Comparison of ENCODE assay signal across 10 cellular contexts in the genomic region with DNA sequence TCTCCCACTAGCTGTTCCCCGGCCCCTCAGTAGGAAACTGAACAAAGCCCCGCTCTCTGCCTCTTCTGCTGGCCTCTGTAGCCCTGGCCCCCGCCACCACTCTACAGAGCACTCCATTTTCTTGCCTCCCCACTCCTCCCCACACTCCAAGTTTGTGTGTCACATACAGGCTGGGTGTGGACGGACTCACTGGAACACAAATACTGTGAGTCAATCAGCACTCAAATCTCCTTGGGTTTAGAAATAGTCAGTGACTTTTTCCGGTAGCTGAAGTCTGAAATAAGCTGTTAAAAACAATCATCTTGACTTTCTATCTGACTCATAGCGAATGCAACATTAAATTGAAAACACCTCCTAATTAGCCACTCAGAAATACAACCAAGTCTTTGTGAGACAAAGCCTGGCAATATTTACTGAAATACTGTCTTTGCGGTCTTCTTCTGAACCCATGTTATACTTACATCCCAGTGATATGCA.
DNase-seq lines count a peak whose midpoint lies in the region; ATAC-seq, FAIRE-seq and TF ChIP-seq lines count a peak whose summit lies in the region.
"Had no signal": no experiment of that assay in that cellular context is flagged by ENCODE, and none has a peak within 500 bp of the region (broad histone marks: within the 10 kb centered on the region; RNA-seq: fewer than 3 reads in every experiment).

No MANE protein-coding gene starts in this region.

- peak overlapping the region; percentile 4 for H3K4me3 Mint-ChIP-seq in chondrocyte (ENCODE audit: unreplicated experiment)
- H3K4me3 Mint-ChIP-seq: activated naive CD8-positive, alpha-beta T cell had no signal

- no peaks in the 10 kb centered on the region for H3K36me3 Mint-ChIP-seq in chondrocyte (ENCODE audit: low read depth)
- H3K36me3 Mint-ChIP-seq: activated naive CD8-positive, alpha-beta T cell had no signal

- TF ChIP-seq RAD21 in A549 (conservative IDR thresholded peaks at IDR 0.05 in 1 of 2, IDR thresholded peaks at IDR 0.05 in 1 of 2), result no peak

- no peak for TF ChIP-seq EP300 in A549 (IDR thresholded peaks at IDR 0.05)

- no peak overlapping the region for H4K8ac ChIP-seq in mesendoderm (ENCODE audit: low read depth, low read length)

- no peak for TF ChIP-seq POLR2A in A549 (IDR thresholded peaks at IDR 0.05; ENCODE audit: low read length)

- H3K36me3 ChIP-seq in mesendoderm (ENCODE audit: control insufficient read depth, insufficient read depth, low read length), result no peaks in the 10 kb centered on the region

- FAIRE-seq in A549 (lab: Jason Lieb, UNC), result no peak

- CTCF ChIA-PET in A549 (lab: Yijun Ruan, JAX), result interaction anchor here (0.5 kb wide), 1 partner anchor 63 kb away, joined by 4 read pairs; no protein-coding TSS in a partner anchor

- peak overlapping the region; percentile 97 for H3K27ac Mint-ChIP-seq in chondrocyte (ENCODE audit: unreplicated experiment)
- H3K27ac Mint-ChIP-seq: activated naive CD8-positive, alpha-beta T cell had no signal

- H3K4ac ChIP-seq in mesendoderm (ENCODE audit: low read depth, low read length), result no peak overlapping the region

- H3K27me3 ChIP-seq in mesendoderm (ENCODE audit: insufficient read depth, low read length, poor library complexity), result no peaks in the 10 kb centered on the region

- H3K4me3 ChIP-seq in A549 (no peak overlapping the region), mesendoderm (ENCODE audit: low read length) (no peak overlapping the region)

- no peak overlapping the region for H2BK5ac ChIP-seq in mesendoderm (ENCODE audit: low read length)

- H3K4me1 ChIP-seq in A549 (peaks cover 53% of the 10 kb centered on the region), mesendoderm (ENCODE audit: control insufficient read depth, low read depth, low read length) (peaks cover 7% of the 10 kb centered on the region)

- ATAC-seq in A549, result peak in 1 of 2 experiments; percentile 14; a peak in 3 of 6 replicates
- ATAC-seq in GM21737 (IDR thresholded peaks at IDR 0.05; ENCODE audit: unreplicated experiment), result no peak

- WGBS in A549 (ENCODE audit: missing lambda C conversion rate), result 77% methylated on average over 7 of the region's 7 CpGs
- no CpG with 5 or more reads among the region's 7 CpGs for WGBS in mesendoderm (ENCODE audit: extremely low coverage, insufficient coverage, low lambda C conversion rate)

- TF ChIP-seq CTCF in A549 (IDR thresholded peaks at IDR 0.05) (no peak), chondrocyte (IDR thresholded peaks at IDR 0.05) (no peak)

- no peak overlapping the region for H3K23ac ChIP-seq in mesendoderm (ENCODE audit: low read length)

- H3K18ac ChIP-seq in mesendoderm (ENCODE audit: low read length), result peak overlapping the region; percentile 3

- H3K27me3 Mint-ChIP-seq in chondrocyte (ENCODE audit: low read depth), result no peaks in the 10 kb centered on the region

- H2AK5ac ChIP-seq in mesendoderm (ENCODE audit: low read length), result no peak overlapping the region

- H3K4me2 ChIP-seq in A549 (peak overlapping the region; percentile 73), mesendoderm (ENCODE audit: low read length) (no peak overlapping the region)

- POLR2A ChIA-PET in A549 (lab: Yijun Ruan, JAX), result no interaction called here

- H3K79me1 ChIP-seq in mesendoderm (ENCODE audit: low read length), result peaks cover 2% of the 10 kb centered on the region

- no peak overlapping the region for H3K9ac ChIP-seq in mesendoderm (ENCODE audit: low read length)

- no peak overlapping the region for H3K56ac ChIP-seq in mesendoderm (ENCODE audit: low read length)

- in situ Hi-C loops in ACHN (cut with HindIII; ENCODE audit: low pct_ligation_motif_present, low pct_unique_long_range_greater_than_20kb, low sequenced_read_pairs), result loop anchor here (25.0 kb wide), 1 partner anchor 111 kb away; the partner anchor contains the start of gene LHFPL2

- no peak overlapping the region for H2BK15ac ChIP-seq in mesendoderm (replicated peaks; ENCODE audit: low read depth)

- H4K5ac ChIP-seq in mesendoderm (ENCODE audit: low read length), result no peak overlapping the region

- H3K27ac ChIP-seq in A549, result peak overlapping the region; percentile 86 to 90
- H3K27ac ChIP-seq in mesendoderm (ENCODE audit: low read depth, low read length), result no peak overlapping the region

- peak in 1 of 2 experiments; percentile 35 for DNase-seq in A549 (ENCODE audit: low read depth in 1 of 2, low spot score in 1 of 2)
- peak; percentile 87 for DNase-seq in HCEC 1CT
- DNase-seq in chondrocyte (ENCODE audit: low spot score), result no peak
- no peak for DNase-seq in mesendoderm
- DNase-seq in NCI-H345 treated with DMSO at 0.1 percent for 48 hours (lab: John Stamatoyannopoulos, UW; ENCODE audit: unreplicated experiment), result no peak
- no peak for DNase-seq in KG1 (lab: John Stamatoyannopoulos, UW)
- DNase-seq in ACHN, result no peak
- DNase-seq: NCI-H1092 had no signal

- peaks cover 85% of the 10 kb centered on the region for H3K4me1 Mint-ChIP-seq in chondrocyte (ENCODE audit: low read depth)

- H3K9me3 ChIP-seq in A549, result no peaks in the 10 kb centered on the region

- no peak overlapping the region for H2BK120ac ChIP-seq in mesendoderm (ENCODE audit: low read depth, low read length)

- H3K9me3 Mint-ChIP-seq in chondrocyte (ENCODE audit: low read depth), result no peaks in the 10 kb centered on the region

- H3K79me2 ChIP-seq in mesendoderm (ENCODE audit: control insufficient read depth, insufficient read depth, low read length), result no peaks in the 10 kb centered on the region

TF ChIP-seq in A549, 52 proteins besides CTCF, POLR2A, EP300 and RAD21:
- TF ChIP-seq KDM5A (IDR thresholded peaks at IDR 0.05) (no peak), NFE2L2 (conservative IDR thresholded peaks at IDR 0.05; ENCODE audit: low read length) (no peak), ZSCAN20 (CRISPR knock-in tag; IDR thresholded peaks at IDR 0.05) (no peak), ESRRA (IDR thresholded peaks at IDR 0.05; ENCODE audit: borderline replicate concordance, low read length) (no peak), CBX2 (IDR thresholded peaks at IDR 0.05; ENCODE audit: borderline replicate concordance, low read depth) (no peak), HDAC2 (IDR thresholded peaks at IDR 0.05) (no peak)
- TF ChIP-seq, protein P1, sequence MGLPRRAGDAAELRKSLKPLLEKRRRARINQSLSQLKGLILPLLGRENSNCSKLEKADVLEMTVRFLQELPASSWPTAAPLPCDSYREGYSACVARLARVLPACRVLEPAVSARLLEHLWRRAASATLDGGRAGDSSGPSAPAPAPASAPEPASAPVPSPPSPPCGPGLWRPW (IDR thresholded peaks at IDR 0.05), result no peak
- TF ChIP-seq, protein P2, sequence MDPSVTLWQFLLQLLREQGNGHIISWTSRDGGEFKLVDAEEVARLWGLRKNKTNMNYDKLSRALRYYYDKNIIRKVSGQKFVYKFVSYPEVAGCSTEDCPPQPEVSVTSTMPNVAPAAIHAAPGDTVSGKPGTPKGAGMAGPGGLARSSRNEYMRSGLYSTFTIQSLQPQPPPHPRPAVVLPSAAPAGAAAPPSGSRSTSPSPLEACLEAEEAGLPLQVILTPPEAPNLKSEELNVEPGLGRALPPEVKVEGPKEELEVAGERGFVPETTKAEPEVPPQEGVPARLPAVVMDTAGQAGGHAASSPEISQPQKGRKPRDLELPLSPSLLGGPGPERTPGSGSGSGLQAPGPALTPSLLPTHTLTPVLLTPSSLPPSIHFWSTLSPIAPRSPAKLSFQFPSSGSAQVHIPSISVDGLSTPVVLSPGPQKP (IDR thresholded peaks at IDR 0.05; ENCODE audit: low read depth, low read length), result no peak
